ENCODE assay signal across 8 cellular contexts in genomic region chr7:43583424-43584199, GRCh38. TPM values are rescaled to one million over a fixed set of nuclear protein-coding genes. Genes with fewer than 3 reads are reported as not detected.
A peak's percentile ranks its signal among the peaks of the same experiment; 100 is the strongest.
DNase-seq lines count a peak whose midpoint lies in the region; ATAC-seq and TF ChIP-seq lines count a peak whose summit lies in the region.

No MANE protein-coding gene starts in this region.

- no peak for TF ChIP-seq CTCF in RWPE2 (IDR thresholded peaks at IDR 0.05; ENCODE audit: poor library complexity, severe bottlenecking)
- no peak for TF ChIP-seq CTCF in parathyroid adenoma (IDR thresholded peaks at IDR 0.05)
- TF ChIP-seq CTCF in tibial artery (IDR thresholded peaks at IDR 0.05): peak in 1 of 2 experiments; percentile 22

- peaks cover 6% of the 10 kb centered on the region for H3K79me2 ChIP-seq in parathyroid adenoma

- H3K36me3 Mint-ChIP-seq in activated naive CD4-positive, alpha-beta T cell treated with anti-CD3 and anti-CD28 coated beads, Interleukin-2, amount 10 ng/mL, durations not matched to agents 7 days and 5 days: peaks cover 25% of the 10 kb centered on the region

- H3K27ac Mint-ChIP-seq in activated naive CD4-positive, alpha-beta T cell treated with anti-CD3 and anti-CD28 coated beads, Interleukin-2, amount 10 ng/mL, durations not matched to agents 7 days and 5 days: peak overlapping the region; percentile 99

- H3K9me3 Mint-ChIP-seq in activated naive CD4-positive, alpha-beta T cell treated with anti-CD3 and anti-CD28 coated beads, Interleukin-2, amount 10 ng/mL, durations not matched to agents 7 days and 5 days: no peaks in the 10 kb centered on the region

- peak overlapping the region; percentile 97 for H3K4me3 Mint-ChIP-seq in activated naive CD4-positive, alpha-beta T cell treated with anti-CD3 and anti-CD28 coated beads, Interleukin-2, amount 10 ng/mL, durations not matched to agents 7 days and 5 days

- H3K9me3 ChIP-seq in RWPE2 (ENCODE audit: severe bottlenecking) (no peaks in the 10 kb centered on the region), parathyroid adenoma (ENCODE audit: control insufficient read depth, low read length) (no peaks in the 10 kb centered on the region), tibial artery (no peaks in the 10 kb centered on the region)

- H3K4me1 ChIP-seq in RWPE2 (ENCODE audit: insufficient read depth, poor library complexity, severe bottlenecking) (peaks cover 25% of the 10 kb centered on the region), parathyroid adenoma (no peaks in the 10 kb centered on the region), tibial artery (peaks cover 0 to 47% (median 26%) of the 10 kb centered on the region in 4 donors)

- ATAC-seq in GM19452 (IDR thresholded peaks at IDR 0.05; ENCODE audit: unreplicated experiment): peak; percentile 10
- ATAC-seq in HG03565 (IDR thresholded peaks at IDR 0.05; ENCODE audit: unreplicated experiment): peak; percentile 5
- ATAC-seq in RWPE2 (ENCODE audit: low read depth): no peak
- ATAC-seq in Right ventricle myocardium inferior: peak; percentile 62

- peak; percentile 88 for DNase-seq in COLO668 (lab: John Stamatoyannopoulos, UW; ENCODE audit: unreplicated experiment)
- peak; percentile 68 for DNase-seq in RWPE2 (ENCODE audit: low spot score)
- peak; percentile 78 for DNase-seq in activated naive CD4-positive, alpha-beta T cell treated with anti-CD3 and anti-CD28 coated beads, Interleukin-2, amount 10 ng/mL, durations not matched to agents 7 days and 5 days
- DNase-seq in Right ventricle myocardium inferior (ENCODE audit: missing footprints): peak; percentile 90
- DNase-seq in tibial artery: peak; percentile 73 to 84

- H3K36me3 ChIP-seq in RWPE2 (ENCODE audit: low read depth): peaks cover 40% of the 10 kb centered on the region
- H3K36me3 ChIP-seq in parathyroid adenoma (ENCODE audit: control insufficient read depth, insufficient read depth, low read length): no peaks in the 10 kb centered on the region
- no peaks in the 10 kb centered on the region for H3K36me3 ChIP-seq in tibial artery

- peak overlapping the region; percentile 85 for H3K4me2 ChIP-seq in parathyroid adenoma (ENCODE audit: low read length)

- H3K9ac ChIP-seq in parathyroid adenoma: no peak overlapping the region

- H3K27me3 ChIP-seq in RWPE2 (ENCODE audit: insufficient read depth, poor library complexity, severe bottlenecking): no peaks in the 10 kb centered on the region
- no peaks in the 10 kb centered on the region for H3K27me3 ChIP-seq in parathyroid adenoma (ENCODE audit: control insufficient read depth, insufficient read depth, low read length)
- H3K27me3 ChIP-seq in tibial artery: no peaks in the 10 kb centered on the region

- H3K27me3 Mint-ChIP-seq in activated naive CD4-positive, alpha-beta T cell treated with anti-CD3 and anti-CD28 coated beads, Interleukin-2, amount 10 ng/mL, durations not matched to agents 7 days and 5 days: peaks cover 18% of the 10 kb centered on the region

- intact Hi-C loops in Right ventricle myocardium inferior (cut with DNase I): loop anchor here (1.0 to 2.0 kb wide), 4 partner anchors 10 to 255 kb away; partner anchors contain the start of gene COA1
- intact Hi-C loops in tibial artery (cut with DNase I; ENCODE audit: low total_unique reads): loop anchor here (2.0 to 10.0 kb wide), 4 partner anchors 61 to 251 kb away; no protein-coding TSS in a partner anchor

- H3K27ac ChIP-seq in RWPE2 (ENCODE audit: poor library complexity, severe bottlenecking): peak overlapping the region; percentile 84
- H3K27ac ChIP-seq in parathyroid adenoma: peak overlapping the region; percentile 62
- H3K27ac ChIP-seq in tibial artery: peak overlapping the region; percentile 87 to 91

- CTCF ChIA-PET in activated naive CD4-positive, alpha-beta T cell treated with anti-CD3 and anti-CD28 coated beads, Interleukin-2, amount 10 ng/mL, durations not matched to agents 7 days and 5 days (lab: Charles Lee): interaction anchor here (0.6 to 10.9 kb wide), 45 partner anchors 8 to 647 kb away, joined by 3 to 393 read pairs (median 8); partner anchors contain the start of gene COA1

- H3K4me3 ChIP-seq in RWPE2 (ENCODE audit: severe bottlenecking) (peak overlapping the region; percentile 98), parathyroid adenoma (ENCODE audit: low read depth, low read length) (peak overlapping the region; percentile 63), tibial artery (peak overlapping the region; percentile 76 to 85)

- H2AFZ ChIP-seq in parathyroid adenoma: peak overlapping the region; percentile 85

- H3K4me1 Mint-ChIP-seq in activated naive CD4-positive, alpha-beta T cell treated with anti-CD3 and anti-CD28 coated beads, Interleukin-2, amount 10 ng/mL, durations not matched to agents 7 days and 5 days: peaks cover 29% of the 10 kb centered on the region

RNA-seq across cellular contexts. Expression of gene STK17A, which starts 0.7 kb away (rescaled TPM):
- 28.1 TPM for total RNA-seq in Right ventricle myocardium inferior
